Comparison of ENCODE assay signal across 16 cellular contexts in genomic region chr11:119991022-119991404, GRCh38.
DNase-seq lines count a peak whose midpoint lies in the region; ATAC-seq and TF ChIP-seq lines count a peak whose summit lies in the region.
"Had no signal": no experiment of that assay in that cellular context is flagged by ENCODE, and none has a peak within 500 bp of the region (broad histone marks: within the 10 kb centered on the region; RNA-seq: fewer than 3 reads in every experiment).

No MANE protein-coding gene starts in this region.

- peaks cover 18% of the 10 kb centered on the region for H3K4me1 Mint-ChIP-seq in WTC11
- H3K4me1 Mint-ChIP-seq in activated naive CD8-positive, alpha-beta T cell treated with anti-CD3 and anti-CD28 coated beads, Interleukin-2, amount 50 U/mL, for 24 hours = no peaks in the 10 kb centered on the region
- H3K4me1 Mint-ChIP-seq: CD4-positive, CD25-positive, alpha-beta regulatory T cell had no signal

- peak overlapping the region; percentile 63; the same call in 1 of the 2 replicates for H3K27ac Mint-ChIP-seq in WTC11
- no peak overlapping the region for H3K27ac Mint-ChIP-seq in activated naive CD8-positive, alpha-beta T cell treated with anti-CD3 and anti-CD28 coated beads, Interleukin-2, amount 50 U/mL, for 24 hours
- H3K27ac Mint-ChIP-seq: CD4-positive, CD25-positive, alpha-beta regulatory T cell; H9 had no signal

- CTCF ChIA-PET in WTC11 (lab: Charles Lee) = interaction anchor here (0.5 to 2.2 kb wide), 5 partner anchors 22 to 262 kb away, joined by 3 to 9 read pairs (median 3); partner anchors contain the start of gene NECTIN1

- no peaks in the 10 kb centered on the region for H3K36me3 Mint-ChIP-seq in WTC11
- no peaks in the 10 kb centered on the region for H3K36me3 Mint-ChIP-seq in activated naive CD8-positive, alpha-beta T cell treated with anti-CD3 and anti-CD28 coated beads, Interleukin-2, amount 50 U/mL, for 24 hours (ENCODE audit: low read depth)
- H3K36me3 Mint-ChIP-seq: CD4-positive, CD25-positive, alpha-beta regulatory T cell had no signal

- no peaks in the 10 kb centered on the region for H3K9me3 Mint-ChIP-seq in WTC11
- H3K9me3 Mint-ChIP-seq in activated naive CD8-positive, alpha-beta T cell treated with anti-CD3 and anti-CD28 coated beads, Interleukin-2, amount 50 U/mL, for 24 hours = no peaks in the 10 kb centered on the region
- H3K9me3 Mint-ChIP-seq: H9 had no signal

- POLR2A ChIA-PET in WTC11 (lab: Charles Lee) = no interaction called here

- no peak for ATAC-seq in WTC11
- no peak for ATAC-seq in activated naive CD8-positive, alpha-beta T cell treated with anti-CD3 and anti-CD28 coated beads, Interleukin-2, amount 50 U/mL, for 24 hours
- ATAC-seq: SK-N-SH treated with all-trans-retinoic acid at 6 μM for 48 hours had no signal

- peaks cover 9% of the 10 kb centered on the region for H3K27me3 Mint-ChIP-seq in WTC11 (ENCODE audit: low read depth)
- peaks cover 10% of the 10 kb centered on the region for H3K27me3 Mint-ChIP-seq in activated naive CD8-positive, alpha-beta T cell treated with anti-CD3 and anti-CD28 coated beads, Interleukin-2, amount 50 U/mL, for 24 hours

- no peak for TF ChIP-seq CTCF in WTC11 (IDR thresholded peaks at IDR 0.05)

- DNase-seq in NCI-H510A treated with DMSO at 0.1 percent for 48 hours (lab: John Stamatoyannopoulos, UW) = peak; percentile 29
- no peak for DNase-seq in NCI-H510A (lab: John Stamatoyannopoulos, UW)
- DNase-seq in WTC11 (ENCODE audit: low spot score) = no peak
- DNase-seq in iPS-NIHi11 (ENCODE audit: low spot score) = peak; percentile 15
- no peak for DNase-seq in activated T-cell treated with anti-CD3 and anti-CD28 coated beads, Interleukin-2, amount 50 U/mL, for 1 hour
- DNase-seq in MV-4-11 (lab: John Stamatoyannopoulos, UW) = no peak
- DNase-seq in activated naive CD8-positive, alpha-beta T cell treated with anti-CD3 and anti-CD28 coated beads, Interleukin-2, amount 50 U/mL, for 24 hours = no peak
- DNase-seq: CD4-positive, CD25-positive, alpha-beta regulatory T cell; H9; Karpas-422; NCI-H1436 treated with DMSO at 0.1 percent for 48 hours; NCI-H2081; NCI-H226; NCI-H774; PC-9 had no signal

- H3K4me3 Mint-ChIP-seq in WTC11 = no peak overlapping the region
- no peak overlapping the region for H3K4me3 Mint-ChIP-seq in activated naive CD8-positive, alpha-beta T cell treated with anti-CD3 and anti-CD28 coated beads, Interleukin-2, amount 50 U/mL, for 24 hours
- H3K4me3 Mint-ChIP-seq: CD4-positive, CD25-positive, alpha-beta regulatory T cell; H9 had no signal

TF ChIP-seq in WTC11, 78 proteins besides CTCF, POLR2A, EP300 and RAD21:
- TF ChIP-seq MYBL2 (CRISPR knock-in tag; IDR thresholded peaks at IDR 0.05) = no peak
- no peak for TF ChIP-seq EMX1 (CRISPR knock-in tag; IDR thresholded peaks at IDR 0.05)

Comparison
In these comparisons a context has a peak if more than half of its experiments do, and no peak if none do; other contexts are left out.
1. DNase-seq: peak in NCI-H510A treated with DMSO at 0.1 percent for 48 hours (single experiment) and iPS-NIHi11 (single experiment); none in NCI-H510A (single experiment), WTC11 (single experiment), activated T-cell treated with anti-CD3 and anti-CD28 coated beads, Interleukin-2, amount 50 U/mL, for 1 hour (single experiment), MV-4-11 (single experiment) and activated naive CD8-positive, alpha-beta T cell treated with anti-CD3 and anti-CD28 coated beads, Interleukin-2, amount 50 U/mL, for 24 hours (single experiment).